Comparison of ENCODE assay signal across 10 cellular contexts in the genomic region with DNA sequence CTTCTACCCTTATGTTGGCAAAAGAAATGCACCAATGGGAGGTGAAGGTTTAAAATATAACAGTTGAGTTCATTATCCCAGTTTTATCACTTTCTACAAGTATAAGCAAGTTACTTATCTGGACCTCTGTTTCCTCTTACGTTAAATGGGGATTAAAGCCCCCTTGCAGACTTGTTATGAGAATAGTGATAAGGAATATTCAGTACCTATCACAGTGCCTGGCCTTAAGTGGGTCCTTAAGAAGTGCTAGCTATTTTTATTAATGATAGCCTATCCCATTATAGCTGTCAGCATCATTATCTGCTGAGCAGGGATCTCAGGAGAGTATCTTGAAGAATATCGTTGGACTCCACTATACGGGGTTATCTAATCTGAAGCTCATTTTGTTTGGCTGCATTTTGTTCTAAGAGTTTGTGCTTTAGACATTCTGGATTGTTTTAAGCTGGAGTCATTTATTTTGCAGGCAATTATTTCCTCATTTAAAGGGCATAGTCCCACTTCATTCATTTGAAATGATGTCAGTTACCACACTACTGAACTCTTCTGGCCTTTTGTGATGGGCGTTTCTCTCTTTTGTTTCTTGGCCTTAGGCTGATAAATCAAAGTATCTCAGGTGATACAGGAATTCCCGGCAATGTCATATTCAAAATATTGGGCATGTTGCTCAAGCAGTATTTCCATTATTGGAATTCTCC. TPM values are rescaled to one million over a fixed set of nuclear protein-coding genes. Genes with fewer than 3 reads are reported as not detected.
A peak's percentile ranks its signal among the peaks of the same experiment; 100 is the strongest.
DNase-seq lines count a peak whose midpoint lies in the region; ATAC-seq and TF ChIP-seq lines count a peak whose summit lies in the region.
"Had no signal": no experiment of that assay in that cellular context is flagged by ENCODE, and none has a peak within 500 bp of the region (broad histone marks: within the 10 kb centered on the region; RNA-seq: fewer than 3 reads in every experiment).

No MANE protein-coding gene starts in this region.

- no peaks in the 10 kb centered on the region for H3K4me1 ChIP-seq in body of pancreas

- no peak for TF ChIP-seq CTCF in activated CD8-positive, alpha-beta T cell treated with anti-CD3 and anti-CD28 coated beads for 36 hours (IDR thresholded peaks at IDR 0.05)
- TF ChIP-seq CTCF in body of pancreas (IDR thresholded peaks at IDR 0.05), result no peak
- no peak for TF ChIP-seq CTCF in type B pancreatic cell (conservative IDR thresholded peaks at IDR 0.05)

- WGBS in body of pancreas, 2 donors, result 38 to 46% methylated on average over 5 of the region's 5 CpGs

- no peaks in the 10 kb centered on the region for H3K27me3 ChIP-seq in body of pancreas

- H3K27ac ChIP-seq in body of pancreas, result peak overlapping the region in 2 of 4 donors; percentile 18 to 52

- H3K9me3 ChIP-seq in body of pancreas, result no peaks in the 10 kb centered on the region

- H3K4me3 ChIP-seq in body of pancreas, result no peak overlapping the region

- POLR2A ChIA-PET in activated CD8-positive, alpha-beta T cell treated with anti-CD3 and anti-CD28 coated beads for 36 hours (lab: Charles Lee), result interaction anchor here (0.6 to 1.4 kb wide), 5 partner anchors 14 to 74 kb away, joined by 3 to 4 read pairs (median 3); no protein-coding TSS in a partner anchor
- POLR2A ChIA-PET in activated CD8-positive, alpha-beta T cell treated with anti-CD3 and anti-CD28 coated beads, Interleukin-2, amount 10 ng/mL, durations not matched to agents 7 days and 5 days (lab: Charles Lee), result interaction anchor here (0.8 to 1.3 kb wide), 2 partner anchors 25 to 29 kb away, joined by 3 to 4 read pairs; partner anchors contain the start of gene RAB8B

- no peak overlapping the region for H3K4me3 Mint-ChIP-seq in activated CD8-positive, alpha-beta T cell treated with anti-CD3 and anti-CD28 coated beads for 36 hours
- no peak overlapping the region for H3K4me3 Mint-ChIP-seq in activated CD8-positive, alpha-beta T cell treated with anti-CD3 and anti-CD28 coated beads, Interleukin-2, amount 10 ng/mL, durations not matched to agents 7 days and 5 days
- peak overlapping the region; percentile 18 for H3K4me3 Mint-ChIP-seq in type B pancreatic cell

- H3K36me3 Mint-ChIP-seq in activated CD8-positive, alpha-beta T cell treated with anti-CD3 and anti-CD28 coated beads for 36 hours (ENCODE audit: low read depth), result peaks cover 64% of the 10 kb centered on the region
- peaks cover 45% of the 10 kb centered on the region for H3K36me3 Mint-ChIP-seq in activated CD8-positive, alpha-beta T cell treated with anti-CD3 and anti-CD28 coated beads, Interleukin-2, amount 10 ng/mL, durations not matched to agents 7 days and 5 days (ENCODE audit: low read depth)
- peaks cover 3% of the 10 kb centered on the region for H3K36me3 Mint-ChIP-seq in type B pancreatic cell

- no peaks in the 10 kb centered on the region for H3K27me3 Mint-ChIP-seq in activated CD8-positive, alpha-beta T cell treated with anti-CD3 and anti-CD28 coated beads for 36 hours
- H3K27me3 Mint-ChIP-seq in activated CD8-positive, alpha-beta T cell treated with anti-CD3 and anti-CD28 coated beads, Interleukin-2, amount 10 ng/mL, durations not matched to agents 7 days and 5 days (ENCODE audit: low read depth), result no peaks in the 10 kb centered on the region
- no peaks in the 10 kb centered on the region for H3K27me3 Mint-ChIP-seq in type B pancreatic cell

- intact Hi-C loops in activated CD8-positive, alpha-beta T cell treated with anti-CD3 and anti-CD28 coated beads for 36 hours (cut with micrococcal nuclease), result loop anchor here (10.0 kb wide), 1 partner anchor 63 kb away; the partner anchor contains the start of gene RPS27L
- intact Hi-C loops in body of pancreas (cut with DNase I), result no loop called here

- no peak for ATAC-seq in activated CD8-positive, alpha-beta T cell treated with anti-CD3 and anti-CD28 coated beads for 36 hours
- ATAC-seq in activated CD8-positive, alpha-beta T cell treated with anti-CD3 and anti-CD28 coated beads, Interleukin-2, amount 10 ng/mL, durations not matched to agents 7 days and 5 days, result no peak
- peak; percentile 81 for ATAC-seq in body of pancreas

- no peak for DNase-seq in activated CD8-positive, alpha-beta T cell treated with anti-CD3 and anti-CD28 coated beads for 36 hours
- DNase-seq in activated CD8-positive, alpha-beta T cell treated with anti-CD3 and anti-CD28 coated beads, Interleukin-2, amount 10 ng/mL, durations not matched to agents 7 days and 5 days, result no peak
- DNase-seq in body of pancreas (peak in 1 of 4 donors; percentile 16), iris pigment epithelial cell (ENCODE audit: low read depth) (peak; percentile 91), type B pancreatic cell (ENCODE audit: extremely low spot score, unreplicated experiment) (no peak), middle frontal gyrus (ENCODE audit: extremely low spot score, low spot score) (no peak), cerebellar nuclear complex (lab: John Stamatoyannopoulos, UW) (no peak), NCI-H345 (lab: John Stamatoyannopoulos, UW) (no peak)
- DNase-seq: nucleus accumbens; stimulated activated CD8-positive, alpha-beta memory T cell treated with anti-CD3 and anti-CD28 coated beads, Interleukin-4, amount 100 ng/mL, for 48 hours had no signal

- TF ChIP-seq POLR2A in body of pancreas (IDR thresholded peaks at IDR 0.05), result no peak

- no peaks in the 10 kb centered on the region for H3K9me3 Mint-ChIP-seq in activated CD8-positive, alpha-beta T cell treated with anti-CD3 and anti-CD28 coated beads for 36 hours
- no peaks in the 10 kb centered on the region for H3K9me3 Mint-ChIP-seq in activated CD8-positive, alpha-beta T cell treated with anti-CD3 and anti-CD28 coated beads, Interleukin-2, amount 10 ng/mL, durations not matched to agents 7 days and 5 days (ENCODE audit: insufficient read depth)
- no peaks in the 10 kb centered on the region for H3K9me3 Mint-ChIP-seq in type B pancreatic cell

- H3K27ac Mint-ChIP-seq in activated CD8-positive, alpha-beta T cell treated with anti-CD3 and anti-CD28 coated beads for 36 hours, result peak overlapping the region; percentile 60
- H3K27ac Mint-ChIP-seq in activated CD8-positive, alpha-beta T cell treated with anti-CD3 and anti-CD28 coated beads, Interleukin-2, amount 10 ng/mL, durations not matched to agents 7 days and 5 days, result no peak overlapping the region
- peak overlapping the region; percentile 87 for H3K27ac Mint-ChIP-seq in type B pancreatic cell

- CTCF ChIA-PET in activated CD8-positive, alpha-beta T cell treated with anti-CD3 and anti-CD28 coated beads for 36 hours (lab: Charles Lee), result interaction anchor here (1.0 to 1.9 kb wide), 3 partner anchors 11 to 58 kb away, joined by 4 to 7 read pairs (median 7); no protein-coding TSS in a partner anchor
- CTCF ChIA-PET in activated CD8-positive, alpha-beta T cell treated with anti-CD3 and anti-CD28 coated beads, Interleukin-2, amount 10 ng/mL, durations not matched to agents 7 days and 5 days (lab: Charles Lee), result interaction anchor here (0.7 to 2.0 kb wide), 4 partner anchors 16 to 56 kb away, joined by 3 to 7 read pairs (median 3); no protein-coding TSS in a partner anchor

- H3K4me1 Mint-ChIP-seq in activated CD8-positive, alpha-beta T cell treated with anti-CD3 and anti-CD28 coated beads for 36 hours (ENCODE audit: low read depth), result peaks cover 70% of the 10 kb centered on the region
- H3K4me1 Mint-ChIP-seq in activated CD8-positive, alpha-beta T cell treated with anti-CD3 and anti-CD28 coated beads, Interleukin-2, amount 10 ng/mL, durations not matched to agents 7 days and 5 days (ENCODE audit: low read depth), result peaks cover 53% of the 10 kb centered on the region
- H3K4me1 Mint-ChIP-seq in type B pancreatic cell (ENCODE audit: unreplicated experiment), result peaks cover 20% of the 10 kb centered on the region

- no peaks in the 10 kb centered on the region for H3K36me3 ChIP-seq in body of pancreas (replicated peaks in 1 of 2; ENCODE audit: insufficient read depth in 1 of 2, low read depth in 2 of 2)

RNA-seq across cellular contexts. Expression of gene RAB8B, which starts 28.9 kb away (rescaled TPM):
- 100 to 1,000 TPM; 252 to 261 TPM for total RNA-seq in activated CD8-positive, alpha-beta T cell treated with anti-CD3 and anti-CD28 coated beads for 36 hours
- 100 to 1,000 TPM; 112 to 113 TPM for total RNA-seq in activated CD8-positive, alpha-beta T cell treated with anti-CD3 and anti-CD28 coated beads, Interleukin-2, amount 10 ng/mL, durations not matched to agents 7 days and 5 days
- total RNA-seq in body of pancreas (10 to 100 TPM; 12.5 to 14.0 TPM), type B pancreatic cell (ENCODE audit: low replicate concordance) (26.5 and 36.8 TPM in 2 replicates)

RNA-seq across cellular contexts. Expression of gene APH1B, which starts 59.1 kb away (rescaled TPM):
- total RNA-seq in activated CD8-positive, alpha-beta T cell treated with anti-CD3 and anti-CD28 coated beads for 36 hours, result 1 to 10 TPM; 7.0 to 9.7 TPM
- 10 to 100 TPM in 1 of 2 experiments, 1 to 10 TPM in 1; 9.1 to 10.1 TPM for total RNA-seq in activated CD8-positive, alpha-beta T cell treated with anti-CD3 and anti-CD28 coated beads, Interleukin-2, amount 10 ng/mL, durations not matched to agents 7 days and 5 days
- total RNA-seq in body of pancreas (10 to 100 TPM in 1 of 2 donors, 1 to 10 TPM in 1; 6.9 to 12.7 TPM), type B pancreatic cell (ENCODE audit: low replicate concordance) (13.4 and 16.0 TPM in 2 replicates)
